In genomic region chr2:76572981-76573380, GRCh38 we compare ENCODE assay signal across 24 cellular contexts.
"Had no signal": no experiment of that assay in that cellular context is flagged by ENCODE, and none has a peak within 500 bp of the region (broad histone marks: within the 10 kb centered on the region; RNA-seq: fewer than 3 reads in every experiment).

No MANE protein-coding gene starts in this region.

- H3K9ac ChIP-seq: parathyroid adenoma had no signal

- DNase-seq: dermis blood vessel endothelial cell; effector memory CD4-positive, alpha-beta T cell; foreskin keratinocyte; heart left ventricle; left cardiac atrium; left lung; mesenchymal stem cell; mucosa of descending colon; naive B cell; right lobe of liver; small intestine; stimulated activated CD4-positive, alpha-beta T cell treated with anti-CD3 and anti-CD28 coated beads, Interleukin-15, amount 100 ng/mL, for 24 hours; stimulated activated CD4-positive, alpha-beta T cell treated with anti-CD3 and anti-CD28 coated beads, Interleukin-2, amount 100 ng/mL, for 48 hours; stimulated activated naive B cell treated with anti-CD40 and anti-IgM and Interleukin-4, amounts not matched to agents 10 μg/mL and 1 μg/mL and 100 μg/mL, for 72 hours; upper lobe of left lung; uterus had no signal

- H3K27ac ChIP-seq: coronary artery, esophagus muscularis mucosa, foreskin keratinocyte, gastroesophageal sphincter, heart left ventricle, hepatocyte, left lung, parathyroid adenoma, right lobe of liver, thoracic aorta, tibial nerve, upper lobe of left lung, uterus had no signal

- ATAC-seq: foreskin keratinocyte; gastroesophageal sphincter; heart left ventricle; left cardiac atrium; left lung; mucosa of descending colon; natural killer cell treated with Interleukin-12 subunit alpha and Interleukin-12 subunit beta and Interleukin-15 and Interleukin-18, amount 100 ng/mL, for 72 hours; right lobe of liver; stimulated activated naive B cell treated with anti-CD40 and anti-IgM and Interleukin-4, amounts not matched to agents 10 μg/mL and 1 μg/mL and 100 μg/mL, for 72 hours had no signal

- H3K27me3 ChIP-seq: esophagus muscularis mucosa, foreskin keratinocyte, gastroesophageal sphincter, heart left ventricle, hepatocyte, left lung, right lobe of liver, tibial nerve, upper lobe of left lung, uterus had no signal

- H3K4me3 ChIP-seq: coronary artery, esophagus muscularis mucosa, gastroesophageal sphincter, heart left ventricle, hepatocyte, left lung, mucosa of descending colon, right lobe of liver, thoracic aorta, tibial nerve, upper lobe of left lung, uterus had no signal

- H3K36me3 ChIP-seq: esophagus muscularis mucosa, gastroesophageal sphincter, heart left ventricle, left lung, right lobe of liver, thoracic aorta, tibial nerve, upper lobe of left lung, uterus had no signal

- H3K4me1 ChIP-seq: esophagus muscularis mucosa, foreskin keratinocyte, gastroesophageal sphincter, heart left ventricle, left lung, parathyroid adenoma, right lobe of liver, tibial nerve, upper lobe of left lung, uterus had no signal

- H3K9me3 ChIP-seq: esophagus muscularis mucosa, gastroesophageal sphincter, heart left ventricle, left lung, mucosa of descending colon, right lobe of liver, thoracic aorta, tibial nerve, upper lobe of left lung, uterus had no signal
